In genomic region chr1:160111462-160111861, GRCh38 we compare ENCODE assay signal across 4 cellular contexts. TPM values are rescaled to one million over a fixed set of nuclear protein-coding genes. Genes with fewer than 3 reads are reported as not detected.
"Had no signal": no experiment of that assay in that cellular context is flagged by ENCODE, and none has a peak within 500 bp of the region (broad histone marks: within the 10 kb centered on the region; RNA-seq: fewer than 3 reads in every experiment).

No MANE protein-coding gene starts in this region.

RNA-seq across cellular contexts. Expression of gene ATP1A2, which starts 4.1 kb away (rescaled TPM):
- total RNA-seq: HepG2, HT1080 had no signal
- polyA plus RNA-seq: IgD-negative memory B cell had no signal

RNA-seq across cellular contexts. Expression of gene KCNJ9, which starts 30.1 kb away (rescaled TPM):
- total RNA-seq: HepG2, HFFc6, HT1080 had no signal
- polyA plus RNA-seq: HepG2, IgD-negative memory B cell had no signal

RNA-seq across cellular contexts. Expression of gene ATP1A4, which starts 39.9 kb away (rescaled TPM):
- total RNA-seq: HepG2, HFFc6, HT1080 had no signal
- polyA plus RNA-seq: HepG2, IgD-negative memory B cell had no signal

RNA-seq across cellular contexts. Expression of gene KCNJ10, which starts 41.5 kb away (rescaled TPM):
- total RNA-seq: HFFc6, HT1080 had no signal
- polyA plus RNA-seq: IgD-negative memory B cell had no signal
